15 cellular contexts compared by ENCODE assay signal in genomic region chr15:41581110-41581509, GRCh38. TPM values are rescaled to one million over a fixed set of nuclear protein-coding genes. Genes with fewer than 3 reads are reported as not detected.
DNase-seq lines count a peak whose midpoint lies in the region; ATAC-seq, FAIRE-seq and TF ChIP-seq lines count a peak whose summit lies in the region.
"Had no signal": no experiment of that assay in that cellular context is flagged by ENCODE, and none has a peak within 500 bp of the region (broad histone marks: within the 10 kb centered on the region; RNA-seq: fewer than 3 reads in every experiment).

No MANE protein-coding gene starts in this region.

- 38% methylated on average over 2 of the region's 2 CpGs for WGBS in GM12878 (ENCODE audit: insufficient coverage, insufficient replicate concordance, low lambda C conversion rate, missing lambda C conversion rate)
- 91% methylated on average over 2 of the region's 2 CpGs for WGBS in right cardiac atrium

- TF ChIP-seq CTCF in GM12878 (IDR thresholded peaks at IDR 0.05 in 2 of 3, conservative IDR thresholded peaks at IDR 0.05 in 1 of 3; ENCODE audit: control insufficient read depth in 2 of 3, extremely low read depth in 1 of 3, insufficient read depth in 1 of 3, low read depth in 3 of 3, low read length in 3 of 3) (peak; percentile 26 to 41 (median 41); a peak in 4 of 6 replicates), mesothelial cell of epicardium (IDR thresholded peaks at IDR 0.05; ENCODE audit: unreplicated experiment) (peak; percentile 16)

- no peaks in the 10 kb centered on the region for H3K27me3 Mint-ChIP-seq in mesothelial cell of epicardium (ENCODE audit: low read depth)

- no peak overlapping the region for H3K9ac ChIP-seq in GM12878 (ENCODE audit: control insufficient read depth, insufficient read depth, low read length)

- ATAC-seq in GM12878 = peak; percentile 61
- no peak for ATAC-seq in GM21390 (IDR thresholded peaks at IDR 0.05; ENCODE audit: unreplicated experiment)
- ATAC-seq in GM18873 (IDR thresholded peaks at IDR 0.05; ENCODE audit: low FRiP score, unreplicated experiment) = no peak
- no peak for ATAC-seq in right cardiac atrium
- ATAC-seq: activated naive CD4-positive, alpha-beta T cell treated with anti-CD3 and anti-CD28 coated beads, Interleukin-2, amount 50 U/mL, for 72 hours; left cardiac atrium had no signal

- no peak for TF ChIP-seq POLR2A in GM12878 (IDR thresholded peaks at IDR 0.05; ENCODE audit: low read depth, low read length)

- FAIRE-seq in GM12878 (lab: Jason Lieb, UNC) = no peak

- no peak overlapping the region for H3K27ac ChIP-seq in GM12878 (ENCODE audit: control insufficient read depth, insufficient read depth)
- H3K27ac ChIP-seq in right cardiac atrium (ENCODE audit: low read length) = no peak overlapping the region
- H3K27ac ChIP-seq: Peyer's patch, transverse colon had no signal

- no peak for TF ChIP-seq EP300 in Ishikawa (IDR thresholded peaks at IDR 0.05; ENCODE audit: borderline replicate concordance)
- TF ChIP-seq EP300 in GM12878 (IDR thresholded peaks at IDR 0.05; ENCODE audit: borderline replicate concordance in 1 of 2, control insufficient read depth in 1 of 2, low read depth in 2 of 2, low read length in 2 of 2) = no peak

- SMC1A ChIA-PET in GM12878 (lab: Charles Lee; ENCODE audit: uncharacterized antibody, unreplicated experiment) = no interaction called here

- no peak overlapping the region for H3K4me2 ChIP-seq in GM12878 (ENCODE audit: control insufficient read depth, insufficient read depth)

- H2AFZ ChIP-seq in GM12878 (ENCODE audit: control insufficient read depth, low read depth, low read length) = no peak overlapping the region

- in situ Hi-C loops in GM12878 (cut with MboI) = no loop called here

- no peaks in the 10 kb centered on the region for H3K79me2 ChIP-seq in GM12878 (ENCODE audit: control insufficient read depth, insufficient read depth, low read length)

- H3K4me3 Mint-ChIP-seq in mesothelial cell of epicardium = no peak overlapping the region

- DNase-seq in NCI-H146 (lab: John Stamatoyannopoulos, UW) (peak; percentile 44), NCI-H146 treated with DMSO at 0.1 percent for 48 hours (lab: John Stamatoyannopoulos, UW; ENCODE audit: unreplicated experiment) (no peak), GM12878 (ENCODE audit: low read depth, low spot score) (no peak), mesothelial cell of epicardium (ENCODE audit: low spot score in 2 of 2, unreplicated experiment in 2 of 2) (no peak), right cardiac atrium (no peak)
- DNase-seq: activated CD4-positive, CD25-positive, alpha-beta regulatory T cell; left cardiac atrium; NCI-H1105; Peyer's patch; posterior cingulate gyrus; transverse colon had no signal

- POLR2A ChIA-PET in GM12878 (lab: Charles Lee) = interaction anchor here (0.7 kb wide), 1 partner anchor 191 kb away, joined by 5 read pairs; no protein-coding TSS in a partner anchor

- peaks cover 4 to 8% of the 10 kb centered on the region in 2 experiments for H3K27me3 ChIP-seq in GM12878 (replicated peaks in 1 of 2; ENCODE audit: control insufficient read depth in 2 of 2, insufficient read depth in 2 of 2, low read length in 1 of 2)
- no peaks in the 10 kb centered on the region for H3K27me3 ChIP-seq in right cardiac atrium (ENCODE audit: control insufficient read depth, insufficient read depth)
- H3K27me3 ChIP-seq: Peyer's patch had no signal

- H3K4me3 ChIP-seq in GM12878 = no peak overlapping the region
- H3K4me3 ChIP-seq in right cardiac atrium (ENCODE audit: low read length) = no peak overlapping the region
- H3K4me3 ChIP-seq: Peyer's patch, transverse colon had no signal

- BruUV-seq in GM12878 (replicated peaks; lab: Mats Ljungman, UMichigan) = no TSS peak

- intact Hi-C loops in GM12878 (cut with micrococcal nuclease; ENCODE audit: unreplicated experiment) = no loop called here
- intact Hi-C loops in right cardiac atrium (cut with DNase I) = no loop called here

- TF ChIP-seq RAD21 in Ishikawa (IDR thresholded peaks at IDR 0.05; ENCODE audit: low read depth) (peak; percentile 62), GM12878 (IDR thresholded peaks at IDR 0.05; ENCODE audit: insufficient read depth, low read depth, low read length) (peak; percentile 43)

- H3K36me3 Mint-ChIP-seq in mesothelial cell of epicardium = no peaks in the 10 kb centered on the region
- H3K36me3 Mint-ChIP-seq: activated naive CD4-positive, alpha-beta T cell treated with anti-CD3 and anti-CD28 coated beads, Interleukin-2, amount 50 U/mL, for 72 hours had no signal

- CTCF ChIA-PET in GM12878 (lab: Yijun Ruan, JAX) = interaction anchor here (1.1 to 1.3 kb wide), 5 partner anchors 10 to 193 kb away, joined by 3 to 6 read pairs (median 3); partner anchors contain the start of gene MAPKBP1

- no peaks in the 10 kb centered on the region for H3K4me1 ChIP-seq in GM12878 (ENCODE audit: control insufficient read depth, insufficient read depth, low read length)
- no peaks in the 10 kb centered on the region for H3K4me1 ChIP-seq in right cardiac atrium (ENCODE audit: control insufficient read depth, insufficient read depth, low read length)

- H3K9me3 ChIP-seq in GM12878 (replicated peaks; ENCODE audit: control insufficient read depth, insufficient read depth, low read length) (no peaks in the 10 kb centered on the region), right cardiac atrium (ENCODE audit: control insufficient read depth, low read length) (no peaks in the 10 kb centered on the region)
- H3K9me3 ChIP-seq: Peyer's patch, transverse colon had no signal

- no peaks in the 10 kb centered on the region for H3K9me3 Mint-ChIP-seq in mesothelial cell of epicardium
- H3K9me3 Mint-ChIP-seq: activated naive CD4-positive, alpha-beta T cell treated with anti-CD3 and anti-CD28 coated beads, Interleukin-2, amount 50 U/mL, for 72 hours had no signal

- H3K36me3 ChIP-seq in GM12878 (ENCODE audit: control insufficient read depth in 2 of 2, insufficient read depth in 2 of 2, low read length in 1 of 2) = no peaks in the 10 kb centered on the region
- H3K36me3 ChIP-seq: Peyer's patch, transverse colon had no signal

- peak overlapping the region; percentile 50 for H3K27ac Mint-ChIP-seq in mesothelial cell of epicardium
- H3K27ac Mint-ChIP-seq: activated naive CD4-positive, alpha-beta T cell treated with anti-CD3 and anti-CD28 coated beads, Interleukin-2, amount 50 U/mL, for 72 hours had no signal

- no peaks in the 10 kb centered on the region for H4K20me1 ChIP-seq in GM12878 (ENCODE audit: control insufficient read depth, insufficient read depth)

- peaks cover 15% of the 10 kb centered on the region for H3K4me1 Mint-ChIP-seq in mesothelial cell of epicardium

- RAD21 ChIA-PET in GM12878 (lab: Charles Lee; ENCODE audit: unreplicated experiment) = interaction anchor here (0.7 to 1.1 kb wide), 2 partner anchors 115 to 229 kb away, joined by 3 to 4 read pairs; no protein-coding TSS in a partner anchor

TF ChIP-seq in Ishikawa, 13 proteins besides CTCF, POLR2A, EP300 and RAD21 (continues in another document):
- no peak for TF ChIP-seq FOXM1 (IDR thresholded peaks at IDR 0.05; ENCODE audit: borderline replicate concordance, low read depth)

TF ChIP-seq in GM12878, 131 proteins besides CTCF, POLR2A, EP300 and RAD21:
- no peak for TF ChIP-seq IRF4 (IDR thresholded peaks at IDR 0.05; ENCODE audit: low read depth, low read length)
- peak; percentile 26; the same call in 1 of the 2 replicates for TF ChIP-seq SMC3 (IDR thresholded peaks at IDR 0.05; ENCODE audit: borderline replicate concordance, low read length)
TF ChIP-seq in GM12878: peak in this region for 1.

RNA-seq across cellular contexts. Expression of gene TYRO3, which starts 22.1 kb away (rescaled TPM):
- 0.76 TPM in 1 of 2 replicates, not detected in the other for total RNA-seq in GM12878 (2013; cell fraction: nucleolus; rRNA removed)
- total RNA-seq in GM12878 (2014; rRNA removed) (0.06 and 0.54 TPM in 2 replicates), GM12878 (2014; rRNA removed; fragmentation: Illumina TruSeq; extraction: Trizol) (0.09 TPM in 1 of 2 replicates, not detected in the other), GM12878 (2021) (0.28 and 0.64 TPM in 2 replicates), mesothelial cell of epicardium (94.4 to 104 TPM (median 95.8 TPM) in 3 replicates), right cardiac atrium (10 to 100 TPM in 1 of 4 donors, 1 to 10 TPM in 3; 5.4 to 11.3 (median 7.0) TPM)
- 0.09 TPM for polyA plus RNA-seq in GM12878 (2011; ENCODE audit: low read depth)
- polyA plus RNA-seq in GM12878 (2011; rRNA removed) (0.08 TPM in 1 of 2 replicates, not detected in the other), GM12878 (2014; fragmentation: Illumina TruSeq; extraction: Trizol) (0.16 and 0.19 TPM in 2 replicates), GM12878 (2014; fragmentation: Nextera tagmentation; extraction: Ambion mirVana) (not detected), GM12878 (2014; rRNA removed) (0.28 TPM in 1 of 2 replicates, not detected in the other), GM12878 (2016; fragmentation: Nextera tagmentation; extraction: Ambion mirVana) (under 1 TPM in 1 of 2 experiments, not detected in 1; 0.16 TPM), right cardiac atrium (6.8 TPM)
- 0.12 and 0.15 TPM in 2 replicates for polyA plus RNA-seq in GM12878 (2011; cell fraction: cytosol; rRNA removed)
- polyA plus RNA-seq in GM12878 (2011; cell fraction: nucleus; rRNA removed) = 0.19 TPM in 1 of 2 replicates, not detected in the other
- polyA plus RNA-seq in GM12878 (2012) = 0.09 and 0.22 TPM in 2 replicates
- polyA minus RNA-seq in GM12878 (2011; rRNA and poly(A)+ RNA removed) = 0.15 TPM in 1 of 2 replicates, not detected in the other
- not detected in 2 replicates for polyA minus RNA-seq in GM12878 (2011; cell fraction: cytosol; rRNA and poly(A)+ RNA removed)
- not detected in 2 replicates for polyA minus RNA-seq in GM12878 (2011; cell fraction: nucleus; rRNA and poly(A)+ RNA removed)

RNA-seq across cellular contexts. Expression of gene RPAP1, which starts 37.1 kb away (rescaled TPM):
- 57.3 and 60.8 TPM in 2 replicates for total RNA-seq in GM12878 (2013; cell fraction: nucleolus; rRNA removed)
- total RNA-seq in GM12878 (2014; rRNA removed) (14.3 and 16.5 TPM in 2 replicates), GM12878 (2014; rRNA removed; fragmentation: Illumina TruSeq; extraction: Trizol) (6.7 and 7.0 TPM in 2 replicates), GM12878 (2021) (39.9 and 50.6 TPM in 2 replicates), mesothelial cell of epicardium (54.0 to 65.5 TPM (median 54.8 TPM) in 3 replicates), right cardiac atrium (10 to 100 TPM; 19.2 to 25.3 (median 19.8) TPM)
- polyA plus RNA-seq in GM12878 (2011; ENCODE audit: low read depth) = 15.0 TPM
- polyA plus RNA-seq in GM12878 (2011; rRNA removed) (3.7 and 7.4 TPM in 2 replicates), GM12878 (2014; fragmentation: Illumina TruSeq; extraction: Trizol) (6.9 and 11.3 TPM in 2 replicates), GM12878 (2014; fragmentation: Nextera tagmentation; extraction: Ambion mirVana) (1 to 10 TPM; 6.0 to 7.7 TPM), GM12878 (2014; rRNA removed) (13.5 and 20.1 TPM in 2 replicates), GM12878 (2016; fragmentation: Nextera tagmentation; extraction: Ambion mirVana) (10 to 100 TPM; 27.5 to 28.1 TPM), right cardiac atrium (10.1 TPM)
- polyA plus RNA-seq in GM12878 (2011; cell fraction: cytosol; rRNA removed) = 9.0 and 9.1 TPM in 2 replicates
- polyA plus RNA-seq in GM12878 (2011; cell fraction: nucleus; rRNA removed) = 29.1 and 37.5 TPM in 2 replicates
- polyA plus RNA-seq in GM12878 (2012) = 20.4 and 23.6 TPM in 2 replicates
- 8.6 and 15.8 TPM in 2 replicates for polyA minus RNA-seq in GM12878 (2011; rRNA and poly(A)+ RNA removed)
- 8.3 and 15.6 TPM in 2 replicates for polyA minus RNA-seq in GM12878 (2011; cell fraction: cytosol; rRNA and poly(A)+ RNA removed)
- polyA minus RNA-seq in GM12878 (2011; cell fraction: nucleus; rRNA and poly(A)+ RNA removed) = 16.0 and 26.5 TPM in 2 replicates
